In the genomic region with DNA sequence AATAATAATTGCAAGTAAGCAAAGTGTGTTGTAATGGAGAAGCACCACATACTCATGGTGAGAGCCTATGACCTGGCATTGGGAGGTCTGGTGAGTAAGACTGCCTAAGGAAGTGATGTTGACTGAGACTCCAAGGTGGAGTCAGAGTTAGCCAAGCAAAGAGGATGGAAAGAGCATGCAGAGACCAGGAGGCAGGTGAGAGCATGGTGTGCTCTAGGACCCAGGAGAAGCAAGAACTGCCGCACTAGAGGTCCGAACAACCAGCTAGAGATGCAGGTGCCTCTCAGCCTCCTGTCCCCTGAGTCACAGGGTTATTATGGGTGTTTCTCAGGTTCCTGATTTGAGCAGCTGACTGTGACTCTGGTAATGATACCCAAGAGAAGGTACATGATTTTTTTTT, we compare ENCODE assay signal across 9 cellular contexts. TPM values are rescaled to one million over a fixed set of nuclear protein-coding genes. Genes with fewer than 3 reads are reported as not detected.
DNase-seq lines count a peak whose midpoint lies in the region; ATAC-seq lines count a peak whose summit lies in the region.
"Had no signal": no experiment of that assay in that cellular context is flagged by ENCODE, and none has a peak within 500 bp of the region (broad histone marks: within the 10 kb centered on the region; RNA-seq: fewer than 3 reads in every experiment).

No MANE protein-coding gene starts in this region.

- peak; percentile 27 for DNase-seq in NCI-H1105 treated with DMSO at 0.1 percent for 48 hours (lab: John Stamatoyannopoulos, UW)
- DNase-seq in NCI-H1105 (lab: John Stamatoyannopoulos, UW): no peak
- DNase-seq in M059J (ENCODE audit: low read depth): peak; percentile 54
- peak; percentile 60 for DNase-seq in epithelial cell of prostate (ENCODE audit: low read depth, low spot score)
- DNase-seq in stimulated activated naive B cell treated with anti-CD40 and anti-IgM and Interleukin-4, amounts not matched to agents 10 μg/mL and 1 μg/mL and 100 μg/mL, for 72 hours: peak; percentile 15
- DNase-seq in GM03348 (ENCODE audit: low spot score): no peak
- no peak for DNase-seq in DMS79 treated with DMSO at 0.1 percent for 48 hours (lab: John Stamatoyannopoulos, UW)

- H3K4me3 Mint-ChIP-seq in stimulated activated naive B cell treated with anti-CD40 and anti-IgM and Interleukin-4, amounts not matched to agents 10 μg/mL and 1 μg/mL and 100 μg/mL, for 72 hours: no peak overlapping the region

- H3K36me3 Mint-ChIP-seq in stimulated activated naive B cell treated with anti-CD40 and anti-IgM and Interleukin-4, amounts not matched to agents 10 μg/mL and 1 μg/mL and 100 μg/mL, for 72 hours: peaks cover 41 to 67% of the 10 kb centered on the region in 2 donors

- peaks cover 12 to 39% of the 10 kb centered on the region in 2 donors for H3K4me1 Mint-ChIP-seq in stimulated activated naive B cell treated with anti-CD40 and anti-IgM and Interleukin-4, amounts not matched to agents 10 μg/mL and 1 μg/mL and 100 μg/mL, for 72 hours

- no peaks in the 10 kb centered on the region for H3K27me3 Mint-ChIP-seq in stimulated activated naive B cell treated with anti-CD40 and anti-IgM and Interleukin-4, amounts not matched to agents 10 μg/mL and 1 μg/mL and 100 μg/mL, for 72 hours

- H3K27ac ChIP-seq in epithelial cell of prostate: peak overlapping the region; percentile 67
- H3K27ac ChIP-seq: SK-N-MC had no signal

- H3K27ac Mint-ChIP-seq in stimulated activated naive B cell treated with anti-CD40 and anti-IgM and Interleukin-4, amounts not matched to agents 10 μg/mL and 1 μg/mL and 100 μg/mL, for 72 hours: peak overlapping the region; percentile 52

- H3K9me3 Mint-ChIP-seq in stimulated activated naive B cell treated with anti-CD40 and anti-IgM and Interleukin-4, amounts not matched to agents 10 μg/mL and 1 μg/mL and 100 μg/mL, for 72 hours: no peaks in the 10 kb centered on the region

- ATAC-seq in GM21576 (IDR thresholded peaks at IDR 0.05; ENCODE audit: unreplicated experiment): peak; percentile 90
- ATAC-seq in stimulated activated naive B cell treated with anti-CD40 and anti-IgM and Interleukin-4, amounts not matched to agents 10 μg/mL and 1 μg/mL and 100 μg/mL, for 72 hours (replicated peaks): peak; percentile 90 to 93

RNA-seq across cellular contexts. Expression of a gene that starts 27.3 kb away (rescaled TPM):
- total RNA-seq in M059J (2014; rRNA removed; shearing (Covaris generic)): 12.6 and 23.6 TPM in 2 replicates

RNA-seq across cellular contexts. Expression of a gene that starts 46.1 kb away (rescaled TPM):
- total RNA-seq in M059J (2014; rRNA removed; shearing (Covaris generic)): 121 and 135 TPM in 2 replicates

Comparison
In these comparisons a context has a peak if more than half of its experiments do, and no peak if none do; other contexts are left out.
1. DNase-seq: peak in NCI-H1105 treated with DMSO at 0.1 percent for 48 hours (single experiment), M059J (single experiment), epithelial cell of prostate (single experiment) and stimulated activated naive B cell treated with anti-CD40 and anti-IgM and Interleukin-4, amounts not matched to agents 10 μg/mL and 1 μg/mL and 100 μg/mL, for 72 hours (single experiment); none in NCI-H1105 (single experiment), GM03348 (single experiment) and DMS79 treated with DMSO at 0.1 percent for 48 hours (single experiment).